In genomic region chr3:66220602-66221377, GRCh38 we compare ENCODE assay signal across 1 cellular context.
TF ChIP-seq lines count a peak whose summit lies in the region.

SLC25A26 (plus strand) TSS chr3:66221001; CDS start chr3:66221095, 94 bp downstream.

TF ChIP-seq in HepG2, 621 proteins besides CTCF, POLR2A, EP300 and RAD21 (continued from another document and continues in another):
- peak; percentile 90 for TF ChIP-seq TFE3 (CRISPR knock-in tag; IDR thresholded peaks at IDR 0.05)
- TF ChIP-seq ZFP41 (CRISPR knock-in tag; IDR thresholded peaks at IDR 0.05; ENCODE audit: borderline replicate concordance) = peak; percentile 90; the same call in 1 of the 2 replicates
- no peak for TF ChIP-seq THRA (CRISPR knock-in tag; IDR thresholded peaks at IDR 0.05; ENCODE audit: borderline replicate concordance)
- TF ChIP-seq MIXL1 (CRISPR knock-in tag; IDR thresholded peaks at IDR 0.05) = no peak
- TF ChIP-seq ZNF296 (CRISPR knock-in tag; conservative IDR thresholded peaks at IDR 0.05) = 0 out of 2 replicates have a peak, but pooled peaks have one; percentile 52
- TF ChIP-seq MAF1 (CRISPR knock-in tag; IDR thresholded peaks at IDR 0.05; ENCODE audit: borderline replicate concordance) = 0 out of 2 replicates have a peak, but pooled peaks have one; percentile 36
- TF ChIP-seq LRRFIP1 (CRISPR knock-in tag; conservative IDR thresholded peaks at IDR 0.05) = no peak
- TF ChIP-seq ATF6 (CRISPR knock-in tag; conservative IDR thresholded peaks at IDR 0.05) = no peak
- no peak for TF ChIP-seq GLMP (CRISPR knock-in tag; IDR thresholded peaks at IDR 0.05; ENCODE audit: borderline replicate concordance)
- TF ChIP-seq ZNF75D (CRISPR knock-in tag; IDR thresholded peaks at IDR 0.05; ENCODE audit: borderline replicate concordance) = no peak
- no peak for TF ChIP-seq ZNF432 (CRISPR knock-in tag; IDR thresholded peaks at IDR 0.05; ENCODE audit: borderline replicate concordance)
- TF ChIP-seq TIGD3 (CRISPR knock-in tag; IDR thresholded peaks at IDR 0.05; ENCODE audit: borderline replicate concordance) = no peak
- 0 out of 2 replicates have a peak, but pooled peaks have one; percentile 80 for TF ChIP-seq ZSCAN29 (CRISPR knock-in tag; conservative IDR thresholded peaks at IDR 0.05)
- no peak for TF ChIP-seq ARNT (IDR thresholded peaks at IDR 0.05)
- TF ChIP-seq FOXA3 (CRISPR knock-in tag; IDR thresholded peaks at IDR 0.05) = peak; percentile 49
- TF ChIP-seq ZNF354B (CRISPR knock-in tag; IDR thresholded peaks at IDR 0.05) = no peak
- no peak for TF ChIP-seq PRPF4 (IDR thresholded peaks at IDR 0.05; ENCODE audit: low read depth, low read length, poor library complexity, severe bottlenecking)
- TF ChIP-seq ZFP91 (CRISPR knock-in tag; IDR thresholded peaks at IDR 0.05; ENCODE audit: borderline replicate concordance) = peak; percentile 88
- TF ChIP-seq IKZF5 (CRISPR knock-in tag; IDR thresholded peaks at IDR 0.05) = peak; percentile 46; the same call in 1 of the 2 replicates
- peak; percentile 85 for TF ChIP-seq SIN3B (IDR thresholded peaks at IDR 0.05; ENCODE audit: low read length)
- no peak for TF ChIP-seq JARID2 (CRISPR knock-in tag; IDR thresholded peaks at IDR 0.05; ENCODE audit: insufficient replicate concordance)
- TF ChIP-seq NFKB2 (CRISPR knock-in tag; IDR thresholded peaks at IDR 0.05; ENCODE audit: borderline replicate concordance) = peak; percentile 75; the same call in 1 of the 2 replicates
- TF ChIP-seq CENPBD1 (CRISPR knock-in tag; IDR thresholded peaks at IDR 0.05; ENCODE audit: borderline replicate concordance, low read depth) = no peak
- peak; percentile 78; the same call in 1 of the 2 replicates for TF ChIP-seq CBX5 (CRISPR knock-in tag; IDR thresholded peaks at IDR 0.05; ENCODE audit: borderline replicate concordance)
- TF ChIP-seq GMEB2 (CRISPR knock-in tag; IDR thresholded peaks at IDR 0.05; ENCODE audit: low read depth) = no peak
- 0 out of 2 replicates have a peak, but pooled peaks have one; percentile 75 for TF ChIP-seq ZNF557 (CRISPR knock-in tag; IDR thresholded peaks at IDR 0.05)
- TF ChIP-seq ZNF124 (CRISPR knock-in tag; IDR thresholded peaks at IDR 0.05) = no peak
- no peak for TF ChIP-seq ZNF280B (CRISPR knock-in tag; IDR thresholded peaks at IDR 0.05; ENCODE audit: borderline replicate concordance)
- no peak for TF ChIP-seq ZNF652 (CRISPR knock-in tag; IDR thresholded peaks at IDR 0.05; ENCODE audit: borderline replicate concordance, low read depth)
- no peak for TF ChIP-seq ZNF710 (CRISPR knock-in tag; IDR thresholded peaks at IDR 0.05; ENCODE audit: borderline replicate concordance)
- TF ChIP-seq BATF2 (CRISPR knock-in tag; IDR thresholded peaks at IDR 0.05) = no peak
- peak; percentile 73; the same call in 1 of the 2 replicates for TF ChIP-seq KLF13 (CRISPR knock-in tag; IDR thresholded peaks at IDR 0.05)
- no peak for TF ChIP-seq GZF1 (CRISPR knock-in tag; IDR thresholded peaks at IDR 0.05)
- peak; percentile 32; the same call in 1 of the 2 replicates for TF ChIP-seq ZNF83 (CRISPR knock-in tag; IDR thresholded peaks at IDR 0.05; ENCODE audit: borderline replicate concordance)
- no peak for TF ChIP-seq ZNF746 (CRISPR knock-in tag; IDR thresholded peaks at IDR 0.05)
- no peak for TF ChIP-seq SMARCE1 (IDR thresholded peaks at IDR 0.05; ENCODE audit: borderline replicate concordance)
